15 cellular contexts compared by ENCODE assay signal in genomic region chr11:122235615-122236014, GRCh38.
DNase-seq lines count a peak whose midpoint lies in the region; ATAC-seq and TF ChIP-seq lines count a peak whose summit lies in the region.
"Had no signal": no experiment of that assay in that cellular context is flagged by ENCODE, and none has a peak within 500 bp of the region (broad histone marks: within the 10 kb centered on the region; RNA-seq: fewer than 3 reads in every experiment).

No MANE protein-coding gene starts in this region.

- no peak overlapping the region for H3K4me3 ChIP-seq in right atrium auricular region
- no peak overlapping the region for H3K4me3 ChIP-seq in heart right ventricle
- H3K4me3 ChIP-seq in upper lobe of right lung: no peak overlapping the region
- no peak overlapping the region for H3K4me3 ChIP-seq in adrenal gland
- H3K4me3 ChIP-seq: SK-N-MC, skin epidermis had no signal

- intact Hi-C loops in Right ventricle myocardium inferior (cut with DNase I): no loop called here
- intact Hi-C loops in heart right ventricle (cut with DNase I): no loop called here
- intact Hi-C loops in upper lobe of right lung (cut with DNase I): no loop called here
- intact Hi-C loops in adrenal gland (cut with DNase I): no loop called here

- H3K27me3 ChIP-seq in right atrium auricular region (no peaks in the 10 kb centered on the region), heart right ventricle (no peaks in the 10 kb centered on the region), upper lobe of right lung (no peaks in the 10 kb centered on the region), adrenal gland (no peaks in the 10 kb centered on the region)
- H3K27me3 ChIP-seq: BE2C had no signal

- no peak for TF ChIP-seq POLR2A in adrenal gland (IDR thresholded peaks at IDR 0.05)

- H3K27ac Mint-ChIP-seq in natural killer cell treated with Interleukin-12 subunit alpha and Interleukin-12 subunit beta and Interleukin-15 and Interleukin-18, amount 100 ng/mL, for 72 hours: no peak overlapping the region
- H3K27ac Mint-ChIP-seq: activated CD8-positive, alpha-beta memory T cell treated with anti-CD3 and anti-CD28 coated beads, Interleukin-2, amount 10 ng/mL, durations not matched to agents 7 days and 5 days; stimulated activated naive CD8-positive, alpha-beta T cell treated with anti-CD3 and anti-CD28 coated beads, Interleukin-15, Interleukin-2, amounts not matched to agents 100 ng/mL and 50 ng/mL, for 24 hours had no signal

- no peaks in the 10 kb centered on the region for H3K36me3 Mint-ChIP-seq in natural killer cell treated with Interleukin-12 subunit alpha and Interleukin-12 subunit beta and Interleukin-15 and Interleukin-18, amount 100 ng/mL, for 72 hours
- H3K36me3 Mint-ChIP-seq: activated CD8-positive, alpha-beta memory T cell treated with anti-CD3 and anti-CD28 coated beads, Interleukin-2, amount 10 ng/mL, durations not matched to agents 7 days and 5 days had no signal

- H3K9me3 Mint-ChIP-seq in natural killer cell treated with Interleukin-12 subunit alpha and Interleukin-12 subunit beta and Interleukin-15 and Interleukin-18, amount 100 ng/mL, for 72 hours: peaks cover 6% of the 10 kb centered on the region

- no peaks in the 10 kb centered on the region for H3K4me1 Mint-ChIP-seq in natural killer cell treated with Interleukin-12 subunit alpha and Interleukin-12 subunit beta and Interleukin-15 and Interleukin-18, amount 100 ng/mL, for 72 hours (ENCODE audit: low read depth in 2 of 2)
- H3K4me1 Mint-ChIP-seq: activated CD8-positive, alpha-beta memory T cell treated with anti-CD3 and anti-CD28 coated beads, Interleukin-2, amount 10 ng/mL, durations not matched to agents 7 days and 5 days had no signal

- H3K4me3 Mint-ChIP-seq in natural killer cell treated with Interleukin-12 subunit alpha and Interleukin-12 subunit beta and Interleukin-15 and Interleukin-18, amount 100 ng/mL, for 72 hours: no peak overlapping the region
- H3K4me3 Mint-ChIP-seq: activated CD8-positive, alpha-beta memory T cell treated with anti-CD3 and anti-CD28 coated beads, Interleukin-2, amount 10 ng/mL, durations not matched to agents 7 days and 5 days; stimulated activated naive CD8-positive, alpha-beta T cell treated with anti-CD3 and anti-CD28 coated beads, Interleukin-15, Interleukin-2, amounts not matched to agents 100 ng/mL and 50 ng/mL, for 24 hours had no signal

- TF ChIP-seq CTCF in right atrium auricular region (IDR thresholded peaks at IDR 0.05) (no peak), heart right ventricle (IDR thresholded peaks at IDR 0.05) (no peak), upper lobe of right lung (IDR thresholded peaks at IDR 0.05) (no peak), adrenal gland (IDR thresholded peaks at IDR 0.05) (no peak)

- ATAC-seq in Right ventricle myocardium inferior: peak; percentile 59
- peak in 6 of 8 donors; percentile 33 to 95 (median 79) for ATAC-seq in heart right ventricle
- ATAC-seq in upper lobe of right lung: peak; percentile 42
- no peak for ATAC-seq in natural killer cell treated with Interleukin-12 subunit alpha and Interleukin-12 subunit beta and Interleukin-15 and Interleukin-18, amount 100 ng/mL, for 72 hours
- ATAC-seq: activated CD8-positive, alpha-beta memory T cell treated with anti-CD3 and anti-CD28 coated beads, Interleukin-2, amount 10 ng/mL, durations not matched to agents 7 days and 5 days had no signal

- DNase-seq in Right ventricle myocardium inferior (ENCODE audit: missing footprints) (no peak), right atrium auricular region (ENCODE audit: low spot score) (no peak), T1000 (lab: John Stamatoyannopoulos, UW) (peak; percentile 44), heart right ventricle (peak; percentile 17 to 20), upper lobe of right lung (no peak), adrenal gland (no peak), NCI-H2196 treated with DMSO at 0.1 percent for 48 hours (lab: John Stamatoyannopoulos, UW; ENCODE audit: unreplicated experiment) (no peak)
- DNase-seq in natural killer cell treated with Interleukin-12 subunit alpha and Interleukin-12 subunit beta and Interleukin-15 and Interleukin-18, amount 100 ng/mL, for 72 hours (ENCODE audit: low spot score): no peak
- DNase-seq: activated CD8-positive, alpha-beta memory T cell treated with anti-CD3 and anti-CD28 coated beads, Interleukin-2, amount 10 ng/mL, durations not matched to agents 7 days and 5 days; BE2C; kidney glomerular epithelial cell; NCI-H1105 treated with DMSO at 0.1 percent for 48 hours had no signal

- no peaks in the 10 kb centered on the region for H3K36me3 ChIP-seq in right atrium auricular region
- no peaks in the 10 kb centered on the region for H3K36me3 ChIP-seq in heart right ventricle
- no peaks in the 10 kb centered on the region for H3K36me3 ChIP-seq in upper lobe of right lung
- H3K36me3 ChIP-seq in adrenal gland (replicated peaks in 1 of 2): no peaks in the 10 kb centered on the region
- H3K36me3 ChIP-seq: BE2C had no signal

- H3K27me3 Mint-ChIP-seq in natural killer cell treated with Interleukin-12 subunit alpha and Interleukin-12 subunit beta and Interleukin-15 and Interleukin-18, amount 100 ng/mL, for 72 hours: peaks cover 2 to 17% of the 10 kb centered on the region in 2 donors
- H3K27me3 Mint-ChIP-seq: activated CD8-positive, alpha-beta memory T cell treated with anti-CD3 and anti-CD28 coated beads, Interleukin-2, amount 10 ng/mL, durations not matched to agents 7 days and 5 days had no signal

- H3K9me3 ChIP-seq in right atrium auricular region (no peaks in the 10 kb centered on the region), heart right ventricle (no peaks in the 10 kb centered on the region), upper lobe of right lung (no peaks in the 10 kb centered on the region), adrenal gland (replicated peaks in 1 of 3) (no peaks in the 10 kb centered on the region)
- H3K9me3 ChIP-seq: BE2C had no signal

- no peaks in the 10 kb centered on the region for H3K4me1 ChIP-seq in right atrium auricular region
- H3K4me1 ChIP-seq in heart right ventricle: peaks cover 0 to 7% (median 0%) of the 10 kb centered on the region in 9 donors
- no peaks in the 10 kb centered on the region for H3K4me1 ChIP-seq in upper lobe of right lung
- H3K4me1 ChIP-seq in adrenal gland (replicated peaks in 1 of 2): no peaks in the 10 kb centered on the region
- H3K4me1 ChIP-seq: BE2C had no signal

- 44 to 46% methylated on average over 3 of the region's 3 CpGs for WGBS in heart right ventricle, 2 donors
- 43 to 59% (median 53%) methylated on average over 3 of the region's 3 CpGs for WGBS in adrenal gland, 4 donors

- H3K27ac ChIP-seq in right atrium auricular region: no peak overlapping the region
- peak overlapping the region in 2 of 10 donors; percentile 15 to 17 for H3K27ac ChIP-seq in heart right ventricle
- H3K27ac ChIP-seq in upper lobe of right lung: no peak overlapping the region
- no peak overlapping the region for H3K27ac ChIP-seq in adrenal gland
- H3K27ac ChIP-seq: SK-N-MC, skin epidermis had no signal

Comparison
In these comparisons a context has a peak if more than half of its experiments do, and no peak if none do; other contexts are left out.
1. DNase-seq: peak in T1000 (single experiment) and heart right ventricle (2 of 2); none in Right ventricle myocardium inferior (single experiment), right atrium auricular region (single experiment), upper lobe of right lung (single experiment), adrenal gland (0 of 7), natural killer cell treated with Interleukin-12 subunit alpha and Interleukin-12 subunit beta and Interleukin-15 and Interleukin-18, amount 100 ng/mL, for 72 hours (single experiment) and NCI-H2196 treated with DMSO at 0.1 percent for 48 hours (single experiment).
2. ATAC-seq: peak in Right ventricle myocardium inferior (single experiment), heart right ventricle (6 of 8) and upper lobe of right lung (single experiment); none in natural killer cell treated with Interleukin-12 subunit alpha and Interleukin-12 subunit beta and Interleukin-15 and Interleukin-18, amount 100 ng/mL, for 72 hours (0 of 2).